In the genomic region with DNA sequence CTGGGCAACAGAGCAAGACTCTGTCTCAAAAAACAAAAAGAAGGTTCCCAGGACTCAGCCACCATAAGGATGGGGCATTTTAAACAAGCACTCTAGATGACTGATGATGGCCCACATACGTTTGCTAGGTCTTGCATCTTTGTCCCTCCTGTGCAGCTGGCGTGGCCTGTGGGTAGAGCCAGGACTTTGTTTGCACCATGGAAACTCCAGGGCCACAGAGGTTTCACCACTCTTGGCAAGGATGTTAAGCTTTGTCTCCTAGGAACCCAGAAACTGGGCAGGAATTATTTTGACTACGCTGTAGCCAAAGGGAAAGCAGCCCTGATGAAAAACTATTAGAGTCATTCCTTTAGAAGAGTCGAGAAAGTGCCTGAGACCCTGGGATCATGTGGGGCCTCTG, we compare ENCODE assay signal across 15 cellular contexts. TPM values are rescaled to one million over a fixed set of nuclear protein-coding genes. Genes with fewer than 3 reads are reported as not detected.
DNase-seq lines count a peak whose midpoint lies in the region; ATAC-seq and TF ChIP-seq lines count a peak whose summit lies in the region.
"Had no signal": no experiment of that assay in that cellular context is flagged by ENCODE, and none has a peak within 500 bp of the region (broad histone marks: within the 10 kb centered on the region; RNA-seq: fewer than 3 reads in every experiment).

No MANE protein-coding gene starts in this region.

- H3K27me3 ChIP-seq in left lung (no peaks in the 10 kb centered on the region), gastrocnemius medialis (no peaks in the 10 kb centered on the region)

- peaks cover 4 to 6% of the 10 kb centered on the region in 2 donors for H3K4me1 ChIP-seq in left lung
- H3K4me1 ChIP-seq in gastrocnemius medialis = peaks cover 15% of the 10 kb centered on the region in 2 donors
- H3K4me1 ChIP-seq: parathyroid adenoma had no signal

- H3K4me3 ChIP-seq in choroid plexus epithelial cell (ENCODE audit: low read depth, low read length) = no peak overlapping the region
- no peak overlapping the region for H3K4me3 ChIP-seq in left lung
- no peak overlapping the region for H3K4me3 ChIP-seq in gastrocnemius medialis

- POLR2A ChIA-PET in HEK293T (lab: Yijun Ruan, JAX) = no interaction called here

- TF ChIP-seq POLR2A in gastrocnemius medialis (IDR thresholded peaks at IDR 0.05) = no peak

- H3K36me3 ChIP-seq in left lung (no peaks in the 10 kb centered on the region), gastrocnemius medialis (no peaks in the 10 kb centered on the region)

- CTCF ChIA-PET in HEK293T (lab: Yijun Ruan, JAX) = interaction anchor here (0.6 kb wide), 1 partner anchor 44 kb away, joined by 4 read pairs; no protein-coding TSS in a partner anchor

- ATAC-seq in left lung (peak; percentile 49), gastrocnemius medialis (peak; percentile 47 to 76), GM19463 (IDR thresholded peaks at IDR 0.05; ENCODE audit: unreplicated experiment) (no peak), HG02852 (IDR thresholded peaks at IDR 0.05; ENCODE audit: unreplicated experiment) (no peak)
- ATAC-seq: stimulated activated naive B cell treated with anti-CD40 and anti-IgM and Interleukin-4, amounts not matched to agents 10 μg/mL and 1 μg/mL and 100 μg/mL, for 72 hours had no signal

- peak; percentile 68 for DNase-seq in GM04504 (ENCODE audit: low read depth)
- DNase-seq in choroid plexus epithelial cell (ENCODE audit: low read depth) = peak; percentile 36
- no peak for DNase-seq in left lung
- DNase-seq in gastrocnemius medialis = peak; percentile 30 to 72
- DNase-seq in NCI-H1417 (lab: John Stamatoyannopoulos, UW) = no peak
- DNase-seq in HEK293T (ENCODE audit: extremely low spot score) = no peak
- DNase-seq: activated naive CD4-positive, alpha-beta T cell treated with anti-CD3 and anti-CD28 coated beads for 36 hours; CD4-positive, CD25-positive, alpha-beta regulatory T cell; NCI-H1092; NCI-H510A; stimulated activated CD4-positive, alpha-beta T cell treated with anti-CD3 and anti-CD28 coated beads, Interleukin-2, amount 100 ng/mL, for 48 hours; stimulated activated naive B cell treated with anti-CD40 and anti-IgM and Interleukin-4, amounts not matched to agents 10 μg/mL and 1 μg/mL and 100 μg/mL, for 72 hours had no signal

- H3K27ac ChIP-seq in left lung (no peak overlapping the region), gastrocnemius medialis (no peak overlapping the region)
- H3K27ac ChIP-seq: parathyroid adenoma had no signal

- in situ Hi-C loops in gastrocnemius medialis (cut with MboI; ENCODE audit: low sequenced_read_pairs in 4 of 4) = no loop called here

- intact Hi-C loops in left lung (cut with DNase I) (no loop called here), gastrocnemius medialis (cut with DNase I; ENCODE audit: low total_unique reads) (no loop called here)

- H3K9me3 ChIP-seq in left lung (no peaks in the 10 kb centered on the region), gastrocnemius medialis (no peaks in the 10 kb centered on the region)

- no peak for TF ChIP-seq CTCF in choroid plexus epithelial cell (conservative IDR thresholded peaks at IDR 0.05; ENCODE audit: low read depth, low read length)
- TF ChIP-seq CTCF in left lung (IDR thresholded peaks at IDR 0.05) = no peak
- TF ChIP-seq CTCF in gastrocnemius medialis (IDR thresholded peaks at IDR 0.05 in 4 of 5, conservative IDR thresholded peaks at IDR 0.05 in 1 of 5) = no peak

TF ChIP-seq in HEK293T, 16 proteins besides CTCF, POLR2A, EP300 and RAD21:
- no peak for TF ChIP-seq SUZ12 (IDR thresholded peaks at IDR 0.05)
- TF ChIP-seq NFRKB (IDR thresholded peaks at IDR 0.05) = no peak
- no peak for TF ChIP-seq ARNT (IDR thresholded peaks at IDR 0.05)
- no peak for TF ChIP-seq TARDBP (IDR thresholded peaks at IDR 0.05)
- TF ChIP-seq LEF1 (IDR thresholded peaks at IDR 0.05; ENCODE audit: borderline replicate concordance) = no peak
- no peak for TF ChIP-seq L3MBTL2 (conservative IDR thresholded peaks at IDR 0.05)
- TF ChIP-seq BHLHE40 (IDR thresholded peaks at IDR 0.05; ENCODE audit: borderline replicate concordance) = no peak
- no peak for TF ChIP-seq FOXM1 (IDR thresholded peaks at IDR 0.05; ENCODE audit: borderline replicate concordance)
- no peak for TF ChIP-seq CTBP1 (IDR thresholded peaks at IDR 0.05; ENCODE audit: borderline replicate concordance)
- no peak for TF ChIP-seq FOXK2 (IDR thresholded peaks at IDR 0.05)
- no peak for TF ChIP-seq HDGF (IDR thresholded peaks at IDR 0.05; ENCODE audit: borderline replicate concordance)
- TF ChIP-seq ZNF384 (IDR thresholded peaks at IDR 0.05) = no peak
- TF ChIP-seq SP1 (IDR thresholded peaks at IDR 0.05) = no peak
- no peak for TF ChIP-seq ELF4 (IDR thresholded peaks at IDR 0.05)
- TF ChIP-seq, protein P1, sequence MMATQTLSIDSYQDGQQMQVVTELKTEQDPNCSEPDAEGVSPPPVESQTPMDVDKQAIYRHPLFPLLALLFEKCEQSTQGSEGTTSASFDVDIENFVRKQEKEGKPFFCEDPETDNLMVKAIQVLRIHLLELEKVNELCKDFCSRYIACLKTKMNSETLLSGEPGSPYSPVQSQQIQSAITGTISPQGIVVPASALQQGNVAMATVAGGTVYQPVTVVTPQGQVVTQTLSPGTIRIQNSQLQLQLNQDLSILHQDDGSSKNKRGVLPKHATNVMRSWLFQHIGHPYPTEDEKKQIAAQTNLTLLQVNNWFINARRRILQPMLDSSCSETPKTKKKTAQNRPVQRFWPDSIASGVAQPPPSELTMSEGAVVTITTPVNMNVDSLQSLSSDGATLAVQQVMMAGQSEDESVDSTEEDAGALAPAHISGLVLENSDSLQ (IDR thresholded peaks at IDR 0.05) = no peak
- TF ChIP-seq FOXA1 (IDR thresholded peaks at IDR 0.05) = no peak
TF ChIP-seq in HEK293T: peak in this region for 0.

RNA-seq across cellular contexts. Expression of a gene that starts 54.1 kb away (rescaled TPM):
- 100 to 1,000 TPM; 579 to 585 TPM for total RNA-seq in left lung
- total RNA-seq in gastrocnemius medialis = 100 to 1,000 TPM; 129 to 195 (median 149) TPM

Comparison
In these comparisons a context has a peak if more than half of its experiments do, and no peak if none do; other contexts are left out.
1. DNase-seq: peak in GM04504 (single experiment), choroid plexus epithelial cell (single experiment) and gastrocnemius medialis (2 of 2); none in left lung (0 of 2), NCI-H1417 (0 of 3) and HEK293T (single experiment).
2. ATAC-seq: peak in left lung (single experiment) and gastrocnemius medialis (2 of 2); none in GM19463 (single experiment) and HG02852 (single experiment).